26 cellular contexts compared by ENCODE assay signal in genomic region chr6:156841508-156841907, GRCh38.
DNase-seq lines count a peak whose midpoint lies in the region; ATAC-seq and TF ChIP-seq lines count a peak whose summit lies in the region.
"Had no signal": no experiment of that assay in that cellular context is flagged by ENCODE, and none has a peak within 500 bp of the region (broad histone marks: within the 10 kb centered on the region; RNA-seq: fewer than 3 reads in every experiment).

No MANE protein-coding gene starts in this region.

- peaks cover 24% of the 10 kb centered on the region for H3K4me1 ChIP-seq in cardiac muscle cell (ENCODE audit: low read depth)
- peaks cover 13 to 94% (median 19%) of the 10 kb centered on the region in 3 donors for H3K4me1 ChIP-seq in gastroesophageal sphincter
- peaks cover 32% of the 10 kb centered on the region for H3K4me1 ChIP-seq in A673 (ENCODE audit: insufficient read depth, low read length, poor library complexity, severe bottlenecking)
- H3K4me1 ChIP-seq: SJSA1 had no signal

- TF ChIP-seq POLR2A in gastroesophageal sphincter (IDR thresholded peaks at IDR 0.05) = no peak

- H3K9me3 Mint-ChIP-seq in IgD-negative memory B cell = no peaks in the 10 kb centered on the region
- H3K9me3 Mint-ChIP-seq in stimulated activated memory B cell treated with anti-CD40 and anti-IgM and Interleukin-4, amounts not matched to agents 10 μg/mL and 1 μg/mL and 100 μg/mL, for 72 hours = no peaks in the 10 kb centered on the region
- H3K9me3 Mint-ChIP-seq: GM23338, H9, HFFc6 had no signal

- no peaks in the 10 kb centered on the region for H3K9me3 ChIP-seq in cardiac muscle cell (ENCODE audit: low read depth)
- H3K9me3 ChIP-seq in gastroesophageal sphincter = no peaks in the 10 kb centered on the region
- no peaks in the 10 kb centered on the region for H3K9me3 ChIP-seq in A673 (ENCODE audit: low read depth, low read length, poor library complexity, severe bottlenecking)
- H3K9me3 ChIP-seq: BE2C, SJSA1 had no signal

- H3K4me3 ChIP-seq in cardiac muscle cell (no peak overlapping the region), gastroesophageal sphincter (no peak overlapping the region), A673 (ENCODE audit: low read depth, low read length, poor library complexity, severe bottlenecking) (no peak overlapping the region)
- H3K4me3 ChIP-seq: GM23338, SJSA1 had no signal

- H3K36me3 Mint-ChIP-seq in IgD-negative memory B cell = peaks cover 5% of the 10 kb centered on the region
- peaks cover 25% of the 10 kb centered on the region for H3K36me3 Mint-ChIP-seq in stimulated activated memory B cell treated with anti-CD40 and anti-IgM and Interleukin-4, amounts not matched to agents 10 μg/mL and 1 μg/mL and 100 μg/mL, for 72 hours

- no peak for DNase-seq in cardiac muscle cell (ENCODE audit: low read depth in 1 of 2, low spot score in 1 of 2)
- no peak for DNase-seq in left ventricle myocardium superior
- no peak for DNase-seq in A673 (ENCODE audit: low spot score)
- DNase-seq: ACHN; BE2C; CD4-positive, CD25-positive, alpha-beta regulatory T cell; DMS153; DND-41; H9; HFFc6; NCI-H1048; NCI-H1417; NCI-H1694; NCI-H2029 treated with DMSO at 0.1 percent for 48 hours; NCI-H2227 treated with DMSO at 0.1 percent for 48 hours; NCI-H526 treated with DMSO at 0.1 percent for 48 hours; Right ventricle myocardium superior; RPMI8226 had no signal

- TF ChIP-seq EP300 in gastroesophageal sphincter (IDR thresholded peaks at IDR 0.05) = no peak

- no peaks in the 10 kb centered on the region for H3K27me3 Mint-ChIP-seq in IgD-negative memory B cell
- H3K27me3 Mint-ChIP-seq in stimulated activated memory B cell treated with anti-CD40 and anti-IgM and Interleukin-4, amounts not matched to agents 10 μg/mL and 1 μg/mL and 100 μg/mL, for 72 hours = no peaks in the 10 kb centered on the region
- H3K27me3 Mint-ChIP-seq: CD4-positive, CD25-positive, alpha-beta regulatory T cell had no signal

- no TSS peak for BruUV-seq in A673 (replicated peaks; lab: Mats Ljungman, UMichigan)

- H3K4me1 Mint-ChIP-seq in IgD-negative memory B cell = peaks cover 57 to 68% (median 59%) of the 10 kb centered on the region in 3 donors
- peaks cover 66% of the 10 kb centered on the region for H3K4me1 Mint-ChIP-seq in stimulated activated memory B cell treated with anti-CD40 and anti-IgM and Interleukin-4, amounts not matched to agents 10 μg/mL and 1 μg/mL and 100 μg/mL, for 72 hours

- no peak overlapping the region for H3K4me3 Mint-ChIP-seq in IgD-negative memory B cell
- no peak overlapping the region for H3K4me3 Mint-ChIP-seq in stimulated activated memory B cell treated with anti-CD40 and anti-IgM and Interleukin-4, amounts not matched to agents 10 μg/mL and 1 μg/mL and 100 μg/mL, for 72 hours
- H3K4me3 Mint-ChIP-seq: CD4-positive, CD25-positive, alpha-beta regulatory T cell; GM23338; H9; HFFc6 had no signal

- POLR2A ChIA-PET in A673 (lab: Charles Lee; ENCODE audit: low non-redundant PET) = no interaction called here

- H3K36me3 ChIP-seq in cardiac muscle cell = no peaks in the 10 kb centered on the region
- H3K36me3 ChIP-seq in gastroesophageal sphincter = no peaks in the 10 kb centered on the region
- no peaks in the 10 kb centered on the region for H3K36me3 ChIP-seq in A673 (ENCODE audit: insufficient read depth, low read length, poor library complexity, severe bottlenecking)
- H3K36me3 ChIP-seq: BE2C, SJSA1 had no signal

- intact Hi-C loops in left ventricle myocardium superior (cut with micrococcal nuclease) = loop anchor here (10.0 kb wide), 1 partner anchor 173 kb away; no protein-coding TSS in a partner anchor
- intact Hi-C loops in A673 (cut with micrococcal nuclease; ENCODE audit: unreplicated experiment) = no loop called here

- ATAC-seq in left ventricle myocardium superior (no peak), esophagus mucosa (peak; percentile 87), gastroesophageal sphincter (no peak)
- no peak for ATAC-seq in stimulated activated memory B cell treated with anti-CD40 and anti-IgM and Interleukin-4, amounts not matched to agents 10 μg/mL and 1 μg/mL and 100 μg/mL, for 72 hours

- TF ChIP-seq CTCF in cardiac muscle cell (IDR thresholded peaks at IDR 0.05; ENCODE audit: low read depth, low read length) (no peak), gastroesophageal sphincter (IDR thresholded peaks at IDR 0.05) (no peak), A673 (conservative IDR thresholded peaks at IDR 0.05; ENCODE audit: low read depth, low read length) (no peak)

- 97% methylated on average over 3 of the region's 3 CpGs; no CpG with 5 or more reads in 1 of the 2 donors for WGBS in gastroesophageal sphincter (ENCODE audit: low coverage in 1 of 2), 2 donors

- H3K27me3 ChIP-seq in cardiac muscle cell (no peaks in the 10 kb centered on the region), gastroesophageal sphincter (no peaks in the 10 kb centered on the region), A673 (replicated peaks; ENCODE audit: insufficient read depth, low read depth, low read length, poor library complexity) (no peaks in the 10 kb centered on the region)
- H3K27me3 ChIP-seq: BE2C, SJSA1 had no signal

- H3K27ac Mint-ChIP-seq in IgD-negative memory B cell = peak overlapping the region in 2 of 3 donors; percentile 28 to 70
- peak overlapping the region; percentile 72 for H3K27ac Mint-ChIP-seq in stimulated activated memory B cell treated with anti-CD40 and anti-IgM and Interleukin-4, amounts not matched to agents 10 μg/mL and 1 μg/mL and 100 μg/mL, for 72 hours

- CTCF ChIA-PET in A673 (lab: Charles Lee) = no interaction called here

- H3K27ac ChIP-seq in cardiac muscle cell (peak overlapping the region; percentile 81), gastroesophageal sphincter (no peak overlapping the region), A673 (ENCODE audit: low read depth, low read length, poor library complexity, severe bottlenecking) (no peak overlapping the region)
- H3K27ac ChIP-seq: 22Rv1, KMS-11, SJSA1 had no signal
